Comparison of ENCODE assay signal across 24 cellular contexts in genomic region chr5:60489377-60489776, GRCh38.
DNase-seq lines count a peak whose midpoint lies in the region; ATAC-seq and TF ChIP-seq lines count a peak whose summit lies in the region.
"Had no signal": no experiment of that assay in that cellular context is flagged by ENCODE, and none has a peak within 500 bp of the region (broad histone marks: within the 10 kb centered on the region; RNA-seq: fewer than 3 reads in every experiment).

No MANE protein-coding gene starts in this region.

- H3K27ac ChIP-seq in mammary epithelial cell (ENCODE audit: insufficient read depth, low read depth, low read length), result no peak overlapping the region
- H3K27ac ChIP-seq in breast epithelium, result peak overlapping the region in 1 of 2 donors; percentile 78
- peak overlapping the region; percentile 66 for H3K27ac ChIP-seq in foreskin keratinocyte
- peak overlapping the region; percentile 73 to 84 (median 78) for H3K27ac ChIP-seq in sigmoid colon
- peak overlapping the region in 1 of 2 donors; percentile 92 for H3K27ac ChIP-seq in aorta (ENCODE audit: low read depth in 1 of 2, low read length in 2 of 2)
- H3K27ac ChIP-seq: left ventricle myocardium inferior, vagina had no signal

- intact Hi-C loops in mammary epithelial cell (cut with micrococcal nuclease) (no loop called here), breast epithelium (cut with DNase I; ENCODE audit: low total_unique reads) (no loop called here), sigmoid colon (cut with DNase I) (loop anchor here (5.0 kb wide), 2 partner anchors 58 to 102 kb away; no protein-coding TSS in a partner anchor), aorta (cut with DNase I) (loop anchor here (5.0 kb wide), 3 partner anchors 38 to 102 kb away; no protein-coding TSS in a partner anchor)

- H4K20me1 ChIP-seq in mammary epithelial cell (ENCODE audit: insufficient read depth, low read length), result no peaks in the 10 kb centered on the region

- no peak overlapping the region for H2AFZ ChIP-seq in mammary epithelial cell (ENCODE audit: low read depth, low read length)

- H3K9me3 ChIP-seq in mammary epithelial cell (replicated peaks; ENCODE audit: insufficient read depth, low read length) (no peaks in the 10 kb centered on the region), breast epithelium (no peaks in the 10 kb centered on the region), sigmoid colon (no peaks in the 10 kb centered on the region), aorta (ENCODE audit: control insufficient read depth, low read length) (no peaks in the 10 kb centered on the region)
- H3K9me3 ChIP-seq: vagina had no signal

- H3K4me1 ChIP-seq in mammary epithelial cell (ENCODE audit: insufficient read depth, low read length) (peaks cover 20% of the 10 kb centered on the region), breast epithelium (no peaks in the 10 kb centered on the region), foreskin keratinocyte (peaks cover 22% of the 10 kb centered on the region), sigmoid colon (peaks cover 0 to 47% (median 20%) of the 10 kb centered on the region in 4 donors), aorta (ENCODE audit: control insufficient read depth in 1 of 2, insufficient read depth in 2 of 2, low read length in 2 of 2) (peaks cover 2 to 12% of the 10 kb centered on the region in 2 donors)
- H3K4me1 ChIP-seq: left ventricle myocardium inferior, vagina had no signal

- ATAC-seq in foreskin keratinocyte, result no peak
- no peak for ATAC-seq in aorta (ENCODE audit: low FRiP score)
- ATAC-seq: natural killer cell had no signal

- no peaks in the 10 kb centered on the region for H3K36me3 ChIP-seq in mammary epithelial cell (ENCODE audit: insufficient read depth, low read length)
- no peaks in the 10 kb centered on the region for H3K36me3 ChIP-seq in breast epithelium
- H3K36me3 ChIP-seq in sigmoid colon, result no peaks in the 10 kb centered on the region
- no peaks in the 10 kb centered on the region for H3K36me3 ChIP-seq in aorta (ENCODE audit: control insufficient read depth in 1 of 2, insufficient read depth in 2 of 2, low read length in 1 of 2)
- H3K36me3 ChIP-seq: left ventricle myocardium inferior, vagina had no signal

- TF ChIP-seq POLR2A in breast epithelium (IDR thresholded peaks at IDR 0.05) (no peak), sigmoid colon (IDR thresholded peaks at IDR 0.05) (no peak)

- H3K27me3 ChIP-seq in mammary epithelial cell (ENCODE audit: insufficient read depth, low read length), result no peaks in the 10 kb centered on the region
- H3K27me3 ChIP-seq in breast epithelium, result no peaks in the 10 kb centered on the region
- H3K27me3 ChIP-seq in foreskin keratinocyte, result no peaks in the 10 kb centered on the region
- H3K27me3 ChIP-seq in sigmoid colon, result no peaks in the 10 kb centered on the region
- H3K27me3 ChIP-seq in aorta (ENCODE audit: control insufficient read depth in 1 of 2, insufficient read depth in 2 of 2, low read length in 1 of 2), result no peaks in the 10 kb centered on the region
- H3K27me3 ChIP-seq: vagina had no signal

- TF ChIP-seq EP300 in sigmoid colon (IDR thresholded peaks at IDR 0.05), result no peak

- no TSS peak for BruUV-seq in mammary epithelial cell (replicated peaks; lab: Mats Ljungman, UMichigan)

- no peaks in the 10 kb centered on the region for H3K79me2 ChIP-seq in mammary epithelial cell (ENCODE audit: insufficient read depth, low read length)

- H3K9ac ChIP-seq in mammary epithelial cell (ENCODE audit: insufficient read depth, low read length), result no peak overlapping the region

- no peak overlapping the region for H3K4me3 ChIP-seq in mammary epithelial cell (replicated peaks in 1 of 3; ENCODE audit: insufficient read depth in 1 of 3, low read depth in 2 of 3, low read length in 3 of 3)
- H3K4me3 ChIP-seq in breast epithelium, result peak overlapping the region in 1 of 3 donors; percentile 48
- peak overlapping the region in 3 of 4 donors; percentile 45 to 56 (median 48) for H3K4me3 ChIP-seq in sigmoid colon
- peak overlapping the region; percentile 76 to 86 for H3K4me3 ChIP-seq in aorta (ENCODE audit: low read length in 2 of 2)
- H3K4me3 ChIP-seq: left ventricle myocardium inferior had no signal

- DNase-seq in mammary epithelial cell, result no peak
- DNase-seq in breast epithelium (ENCODE audit: low spot score in 2 of 2), result no peak
- DNase-seq in foreskin keratinocyte, result no peak
- DNase-seq in sigmoid colon, result no peak
- no peak for DNase-seq in aorta
- DNase-seq in SKM-1 treated with dmso at 0.1 percent for 144 hours (lab: John Stamatoyannopoulos, UW; ENCODE audit: unreplicated experiment), result no peak
- no peak for DNase-seq in GOT3 (lab: John Stamatoyannopoulos, UW)
- DNase-seq in putamen (ENCODE audit: low spot score), result no peak
- DNase-seq: 8988T; activated B cell treated with CpG ODN at 0.5 μM for 24 hours; activated CD4-positive, alpha-beta T cell treated with anti-CD3 and anti-CD28 coated beads, Interleukin-2, amount 50 U/mL, for 4 hours; activated naive CD4-positive, alpha-beta T cell treated with anti-CD3 and anti-CD28 coated beads, Interleukin-2, amount 10 ng/mL, durations not matched to agents 7 days and 5 days; amygdala; CD4-positive, alpha-beta T cell; Kasumi-1; left ventricle myocardium inferior; natural killer cell; NCI-H1092; NCI-H1930; NCI-H526 treated with DMSO at 0.1 percent for 48 hours; SIG-M5; stimulated activated CD4-positive, alpha-beta T cell treated with anti-CD3 and anti-CD28 coated beads, Interleukin-2, amount 100 ng/mL, for 48 hours; T1000 had no signal

- H3K4me2 ChIP-seq in mammary epithelial cell (ENCODE audit: insufficient read depth, low read depth, low read length), result peak overlapping the region; percentile 82

- dilution Hi-C loops in mammary epithelial cell (cut with HindIII; ENCODE audit: low sequenced_read_pairs), result no loop called here

- CTCF ChIA-PET in mammary epithelial cell (lab: Charles Lee; ENCODE audit: low non-redundant PET), result no interaction called here

- TF ChIP-seq CTCF in mammary epithelial cell (conservative IDR thresholded peaks at IDR 0.05 in 1 of 2, IDR thresholded peaks at IDR 0.05 in 1 of 2; ENCODE audit: extremely low read depth in 1 of 2, insufficient read depth in 1 of 2, low read depth in 1 of 2, low read length in 2 of 2) (no peak), breast epithelium (IDR thresholded peaks at IDR 0.05) (no peak), foreskin keratinocyte (conservative IDR thresholded peaks at IDR 0.05) (no peak), sigmoid colon (IDR thresholded peaks at IDR 0.05) (no peak)

- WGBS in mammary epithelial cell (ENCODE audit: low coverage, missing lambda C conversion rate), result 70% methylated on average over 2 of the region's 2 CpGs
- 57 to 59% methylated on average over 2 of the region's 2 CpGs for WGBS in sigmoid colon, 2 donors
- 14 to 21% methylated on average over 2 of the region's 2 CpGs for WGBS in aorta, 2 donors

- in situ Hi-C loops in mammary epithelial cell (cut with MboI; ENCODE audit: low sequenced_read_pairs in 2 of 2), result no loop called here

Comparison
In these comparisons a context has a peak if more than half of its experiments do, and no peak if none do; other contexts are left out.
1. H3K4me3 ChIP-seq: peak in sigmoid colon (3 of 4) and aorta (2 of 2); none in mammary epithelial cell (0 of 3).
2. intact Hi-C loops: an anchor here in sigmoid colon (5.0 kb wide) and aorta (5.0 kb wide); none called in mammary epithelial cell and breast epithelium.